ENCODE assay signal across 21 cellular contexts in the genomic region with DNA sequence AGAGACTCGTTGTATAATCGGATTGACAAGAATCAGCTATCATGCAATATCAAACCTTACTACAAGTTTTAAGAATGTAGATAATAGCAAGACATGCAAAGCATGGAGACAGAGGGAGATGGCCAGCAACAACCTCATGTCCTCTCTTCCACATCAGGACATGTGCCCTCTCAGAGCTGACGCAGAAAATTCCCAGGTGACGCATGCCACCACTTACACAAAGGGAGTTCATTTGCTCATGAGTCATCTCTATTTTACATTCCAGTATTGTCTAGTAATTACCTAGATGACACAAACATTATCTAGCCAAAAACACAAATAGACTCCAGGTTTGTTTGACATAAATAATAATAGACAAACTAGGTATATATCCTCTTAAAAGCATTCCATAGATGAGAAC. TPM values are rescaled to one million over a fixed set of nuclear protein-coding genes. Genes with fewer than 3 reads are reported as not detected.
"Had no signal": no experiment of that assay in that cellular context is flagged by ENCODE, and none has a peak within 500 bp of the region (broad histone marks: within the 10 kb centered on the region; RNA-seq: fewer than 3 reads in every experiment).

No MANE protein-coding gene starts in this region.

- ATAC-seq: activated T-cell treated with anti-CD3 and anti-CD28 coated beads, Interleukin-2, amount 50 U/mL, for 72 hours; body of pancreas; heart left ventricle; lower lobe of right lung; right lobe of liver; stimulated activated effector memory CD8-positive, alpha-beta T cell treated with anti-CD3 and anti-CD28 coated beads, Interleukin-12 subunit alpha, Interleukin-12 subunit beta, amount 100 ng/mL, for 72 hours; stimulated activated naive CD8-positive, alpha-beta T cell treated with anti-CD3 and anti-CD28 coated beads, Interleukin-15, amount 100 ng/mL, for 72 hours had no signal

- DNase-seq: activated B cell treated with CpG ODN at 0.5 μM for 24 hours; activated CD4-positive, alpha-beta memory T cell treated with anti-CD3 and anti-CD28 coated beads, Interleukin-2, amount 10 ng/mL, durations not matched to agents 7 days and 5 days; activated CD4-positive, alpha-beta T cell treated with anti-CD3 and anti-CD28 coated beads for 4 hours; activated effector memory CD4-positive, alpha-beta T cell treated with Interleukin-2 at 50 U/mL for 16 hours; activated naive CD4-positive, alpha-beta T cell treated with anti-CD3 and anti-CD28 coated beads for 36 hours; activated T-cell treated with anti-CD3 and anti-CD28 coated beads, Interleukin-2, amount 50 U/mL, for 72 hours; body of pancreas; caudate nucleus; dermis blood vessel endothelial cell; effector CD8-positive, alpha-beta T cell; esophagus squamous epithelium; heart left ventricle; lower lobe of right lung; naive B cell; occipital lobe; right lobe of liver; stimulated activated CD4-positive, alpha-beta T cell treated with anti-CD3 and anti-CD28 coated beads, Interleukin-2, amount 100 ng/mL, for 24 hours; stimulated activated naive CD8-positive, alpha-beta T cell treated with anti-CD3 and anti-CD28 coated beads, Interleukin-15, amount 100 ng/mL, for 72 hours; T1000; tibial artery had no signal

RNA-seq across cellular contexts. Expression of gene OPCML, which starts 38.1 kb away (rescaled TPM):
- total RNA-seq: activated B cell treated with CpG ODN at 0.5 μM for 24 hours; activated CD4-positive, alpha-beta memory T cell treated with anti-CD3 and anti-CD28 coated beads, Interleukin-2, amount 10 ng/mL, durations not matched to agents 7 days and 5 days; activated naive CD4-positive, alpha-beta T cell treated with anti-CD3 and anti-CD28 coated beads for 36 hours; activated T-cell treated with anti-CD3 and anti-CD28 coated beads, Interleukin-2, amount 50 U/mL, for 72 hours; dermis blood vessel endothelial cell had no signal
